Comparison of ENCODE assay signal across 15 cellular contexts in the genomic region with DNA sequence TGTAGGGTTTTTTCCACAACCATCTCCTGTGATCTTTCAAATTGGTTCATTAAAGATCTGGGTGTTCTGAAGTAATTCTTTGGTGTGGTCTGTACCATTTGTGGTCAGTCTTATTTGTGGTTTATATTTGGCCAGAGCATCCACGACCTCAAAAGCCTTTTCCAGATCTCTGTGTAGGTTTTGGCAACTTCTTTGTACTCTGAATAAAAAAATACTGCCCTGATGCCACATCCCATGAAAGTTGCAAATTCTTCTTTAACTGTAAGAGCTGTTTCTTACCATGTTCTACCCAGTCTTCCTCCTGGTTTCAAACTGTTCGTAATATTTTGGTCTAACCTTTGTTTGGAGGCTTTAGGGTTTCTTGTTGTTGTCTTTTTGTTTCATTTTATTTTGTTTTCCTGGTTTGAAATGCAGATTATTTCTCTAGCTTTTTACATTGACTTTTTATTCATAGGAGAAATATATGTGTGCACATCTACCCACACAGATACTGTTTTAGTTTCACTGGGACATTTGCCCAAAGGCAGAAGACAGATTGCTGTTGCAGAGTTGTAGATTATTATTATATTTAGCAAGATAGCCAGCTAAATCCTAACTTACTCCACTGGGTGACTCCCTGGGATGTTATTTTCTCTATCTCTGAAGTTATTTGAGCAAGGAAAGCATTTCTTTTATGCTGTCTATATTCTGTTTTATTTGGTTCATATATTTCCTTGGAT.
DNase-seq lines count a peak whose midpoint lies in the region; ATAC-seq and TF ChIP-seq lines count a peak whose summit lies in the region.
"Had no signal": no experiment of that assay in that cellular context is flagged by ENCODE, and none has a peak within 500 bp of the region (broad histone marks: within the 10 kb centered on the region; RNA-seq: fewer than 3 reads in every experiment).

No MANE protein-coding gene starts in this region.

- peak overlapping the region; percentile 67 for H3K27ac Mint-ChIP-seq in activated CD8-positive, alpha-beta T cell treated with anti-CD3 and anti-CD28 coated beads, Interleukin-2, amount 10 ng/mL, durations not matched to agents 7 days and 5 days
- no peak overlapping the region for H3K27ac Mint-ChIP-seq in Calu3 (ENCODE audit: unreplicated experiment)
- H3K27ac Mint-ChIP-seq: endodermal cell, IgD-negative memory B cell had no signal

- no peak overlapping the region for H3K4me3 Mint-ChIP-seq in activated CD8-positive, alpha-beta T cell treated with anti-CD3 and anti-CD28 coated beads, Interleukin-2, amount 10 ng/mL, durations not matched to agents 7 days and 5 days
- H3K4me3 Mint-ChIP-seq in Calu3 (ENCODE audit: low read depth, unreplicated experiment) = no peak overlapping the region
- H3K4me3 Mint-ChIP-seq: endodermal cell, IgD-negative memory B cell had no signal

- no peaks in the 10 kb centered on the region for H3K27me3 Mint-ChIP-seq in activated CD8-positive, alpha-beta T cell treated with anti-CD3 and anti-CD28 coated beads, Interleukin-2, amount 10 ng/mL, durations not matched to agents 7 days and 5 days (ENCODE audit: low read depth)
- H3K27me3 Mint-ChIP-seq in Calu3 (ENCODE audit: unreplicated experiment) = no peaks in the 10 kb centered on the region
- H3K27me3 Mint-ChIP-seq: IgD-negative memory B cell had no signal

- TF ChIP-seq CTCF in Calu3 (IDR thresholded peaks at IDR 0.05; ENCODE audit: unreplicated experiment) = no peak

- H3K36me3 Mint-ChIP-seq in activated CD8-positive, alpha-beta T cell treated with anti-CD3 and anti-CD28 coated beads, Interleukin-2, amount 10 ng/mL, durations not matched to agents 7 days and 5 days (ENCODE audit: low read depth) = peaks cover 41% of the 10 kb centered on the region
- no peaks in the 10 kb centered on the region for H3K36me3 Mint-ChIP-seq in Calu3 (ENCODE audit: insufficient read depth, unreplicated experiment)

- peak; percentile 45 for DNase-seq in NCI-H1092 treated with DMSO at 0.1 percent for 48 hours (lab: John Stamatoyannopoulos, UW)
- DNase-seq in NCI-H1092 (lab: John Stamatoyannopoulos, UW) = no peak
- no peak for DNase-seq in activated CD8-positive, alpha-beta T cell treated with anti-CD3 and anti-CD28 coated beads, Interleukin-2, amount 10 ng/mL, durations not matched to agents 7 days and 5 days
- DNase-seq in fibroblast of peridontal ligament (ENCODE audit: extremely low read depth) = peak; percentile 71
- peak; percentile 31 for DNase-seq in stromal cell of bone marrow (ENCODE audit: low read depth)
- DNase-seq in Calu3 = no peak
- DNase-seq: activated CD4-positive, alpha-beta T cell treated with anti-CD3 and anti-CD28 coated beads for 4 hours; endodermal cell; GDM1; head of caudate nucleus; kidney glomerular epithelial cell; NCI-H1694 treated with DMSO at 0.1 percent for 48 hours had no signal

- BruUV-seq in Calu3 (replicated peaks; lab: Mats Ljungman, UMichigan) = no TSS peak

- intact Hi-C loops in Calu3 (cut with micrococcal nuclease; ENCODE audit: unreplicated experiment) = no loop called here

- H3K4me1 Mint-ChIP-seq in activated CD8-positive, alpha-beta T cell treated with anti-CD3 and anti-CD28 coated beads, Interleukin-2, amount 10 ng/mL, durations not matched to agents 7 days and 5 days (ENCODE audit: low read depth) = peaks cover 32% of the 10 kb centered on the region
- H3K4me1 Mint-ChIP-seq in Calu3 (ENCODE audit: low read depth, unreplicated experiment) = no peaks in the 10 kb centered on the region

- CTCF ChIA-PET in activated CD8-positive, alpha-beta T cell treated with anti-CD3 and anti-CD28 coated beads, Interleukin-2, amount 10 ng/mL, durations not matched to agents 7 days and 5 days (lab: Charles Lee) = interaction anchor here (1.0 to 2.2 kb wide), 7 partner anchors 10 to 249 kb away, joined by 3 to 6 read pairs (median 4); no protein-coding TSS in a partner anchor
- CTCF ChIA-PET in Calu3 (lab: Charles Lee) = no interaction called here

- no peaks in the 10 kb centered on the region for H3K9me3 Mint-ChIP-seq in activated CD8-positive, alpha-beta T cell treated with anti-CD3 and anti-CD28 coated beads, Interleukin-2, amount 10 ng/mL, durations not matched to agents 7 days and 5 days (ENCODE audit: insufficient read depth)
- no peaks in the 10 kb centered on the region for H3K9me3 Mint-ChIP-seq in Calu3 (ENCODE audit: low read depth, unreplicated experiment)
- H3K9me3 Mint-ChIP-seq: endodermal cell, IgD-negative memory B cell had no signal

- no peak for ATAC-seq in activated CD8-positive, alpha-beta T cell treated with anti-CD3 and anti-CD28 coated beads, Interleukin-2, amount 10 ng/mL, durations not matched to agents 7 days and 5 days
- no peak for ATAC-seq in esophagus mucosa
- no peak for ATAC-seq in GM19324 (IDR thresholded peaks at IDR 0.05; ENCODE audit: low FRiP score, unreplicated experiment)

- POLR2A ChIA-PET in activated CD8-positive, alpha-beta T cell treated with anti-CD3 and anti-CD28 coated beads, Interleukin-2, amount 10 ng/mL, durations not matched to agents 7 days and 5 days (lab: Charles Lee) = no interaction called here

Comparison
In these comparisons a context has a peak if more than half of its experiments do, and no peak if none do; other contexts are left out.
1. DNase-seq: peak in NCI-H1092 treated with DMSO at 0.1 percent for 48 hours (single experiment), fibroblast of peridontal ligament (single experiment) and stromal cell of bone marrow (single experiment); none in NCI-H1092 (single experiment), activated CD8-positive, alpha-beta T cell treated with anti-CD3 and anti-CD28 coated beads, Interleukin-2, amount 10 ng/mL, durations not matched to agents 7 days and 5 days (single experiment) and Calu3 (single experiment).